14 cellular contexts compared by ENCODE assay signal in the genomic region with DNA sequence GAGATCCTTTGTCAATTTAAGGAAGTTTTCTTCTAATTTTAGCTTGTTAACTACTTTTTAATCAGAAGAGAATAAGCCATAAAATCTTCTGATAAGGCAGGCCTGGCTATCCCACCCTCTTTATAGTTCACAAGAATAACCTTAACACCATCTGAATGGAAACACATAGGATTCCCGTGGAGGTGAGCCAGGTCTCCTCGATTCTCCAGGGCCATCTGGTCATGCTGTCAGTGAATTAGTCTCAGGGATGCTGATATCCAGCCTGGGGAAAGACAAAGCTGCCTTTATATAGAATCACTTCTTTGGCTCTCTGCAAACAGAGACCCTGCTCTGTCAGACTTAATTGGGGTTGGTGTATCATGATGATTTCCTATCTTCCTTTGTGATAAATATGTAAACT. TPM values are rescaled to one million over a fixed set of nuclear protein-coding genes. Genes with fewer than 3 reads are reported as not detected.
"Had no signal": no experiment of that assay in that cellular context is flagged by ENCODE, and none has a peak within 500 bp of the region (broad histone marks: within the 10 kb centered on the region; RNA-seq: fewer than 3 reads in every experiment).

No MANE protein-coding gene starts in this region.

- H3K36me3 ChIP-seq: heart left ventricle, spleen had no signal

- H3K4me3 Mint-ChIP-seq: natural killer cell; stimulated activated naive B cell treated with anti-CD40 and anti-IgM and Interleukin-4, amounts not matched to agents 10 μg/mL and 1 μg/mL and 100 μg/mL, for 72 hours had no signal

- DNase-seq: activated CD4-positive, alpha-beta T cell treated with anti-CD3 and anti-CD28 coated beads for 48 hours; activated naive CD4-positive, alpha-beta T cell treated with anti-CD3 and anti-CD28 coated beads, Interleukin-2, amount 50 U/mL, for 16 hours; effector CD4-positive, alpha-beta T cell; islet precursor cell; mammary epithelial cell; natural killer cell; psoas muscle; spleen; stimulated activated CD4-positive, alpha-beta T cell treated with anti-CD3 and anti-CD28 coated beads, Interleukin-1b, Interleukin-23, amount 100 ng/mL, for 48 hours; stimulated activated naive B cell treated with anti-CD40 and anti-IgM and Interleukin-4, amounts not matched to agents 10 μg/mL and 1 μg/mL and 100 μg/mL, for 72 hours; T-helper 9 cell had no signal

- H3K36me3 Mint-ChIP-seq: natural killer cell; stimulated activated naive B cell treated with anti-CD40 and anti-IgM and Interleukin-4, amounts not matched to agents 10 μg/mL and 1 μg/mL and 100 μg/mL, for 72 hours had no signal

- H3K9me3 Mint-ChIP-seq: natural killer cell; stimulated activated naive B cell treated with anti-CD40 and anti-IgM and Interleukin-4, amounts not matched to agents 10 μg/mL and 1 μg/mL and 100 μg/mL, for 72 hours had no signal

- H3K27ac Mint-ChIP-seq: natural killer cell had no signal

- H3K9me3 ChIP-seq: heart left ventricle, psoas muscle, spleen had no signal

- H3K4me3 ChIP-seq: coronary artery, psoas muscle had no signal

- H3K27me3 Mint-ChIP-seq: stimulated activated naive B cell treated with anti-CD40 and anti-IgM and Interleukin-4, amounts not matched to agents 10 μg/mL and 1 μg/mL and 100 μg/mL, for 72 hours had no signal

- H3K4me1 ChIP-seq: psoas muscle had no signal

- H3K27ac ChIP-seq: coronary artery, heart left ventricle, psoas muscle, spleen had no signal

- H3K27me3 ChIP-seq: spleen had no signal

RNA-seq across cellular contexts. Expression of a gene that starts 30.1 kb away (rescaled TPM):
- total RNA-seq: fibroblast of lung had no signal
- polyA plus RNA-seq: fibroblast of lung had no signal
